Comparison of ENCODE assay signal across 8 cellular contexts in genomic region chr18:2905802-2906521, GRCh38. TPM values are rescaled to one million over a fixed set of nuclear protein-coding genes. Genes with fewer than 3 reads are reported as not detected.
DNase-seq lines count a peak whose midpoint lies in the region; ATAC-seq, FAIRE-seq and TF ChIP-seq lines count a peak whose summit lies in the region.

No MANE protein-coding gene starts in this region.

- no peaks in the 10 kb centered on the region for H3K9me2 ChIP-seq in GM23338 (ENCODE audit: insufficient read depth)

- H3K79me2 ChIP-seq in GM23338 (replicated peaks; ENCODE audit: insufficient read depth): no peaks in the 10 kb centered on the region

- DNase-seq in GM10266 (ENCODE audit: extremely low spot score) (peak; percentile 79), GM23338 (ENCODE audit: low spot score) (peak; percentile 69), NCI-H2029 treated with DMSO at 0.1 percent for 48 hours (lab: John Stamatoyannopoulos, UW) (peak; percentile 2), frontal cortex (ENCODE audit: low spot score in 2 of 2) (peak; percentile 55 to 77), osteocyte (ENCODE audit: extremely low spot score, unreplicated experiment) (no peak), DMS79 treated with DMSO at 0.1 percent for 48 hours (lab: John Stamatoyannopoulos, UW) (no peak), NCI-H128 (lab: John Stamatoyannopoulos, UW; ENCODE audit: unreplicated experiment) (no peak)
- DNase-seq in activated T-cell treated with anti-CD3 and anti-CD28 coated beads, Interleukin-2, amount 50 U/mL, for 1 hour: peak; percentile 58

- H3K27ac Mint-ChIP-seq in GM23338 (peak overlapping the region; percentile 77), osteocyte (ENCODE audit: unreplicated experiment) (no peak overlapping the region)

- peak overlapping the region; percentile 91 for H3K4me2 ChIP-seq in GM23338

- peaks cover 7% of the 10 kb centered on the region; the same call in 1 of the 2 replicates for H3K4me1 ChIP-seq in GM23338 (ENCODE audit: insufficient read depth)

- no peaks in the 10 kb centered on the region for H4K20me1 ChIP-seq in GM23338 (replicated peaks; ENCODE audit: insufficient read depth)

- H3K36me3 Mint-ChIP-seq in GM23338 (ENCODE audit: low read depth): peaks cover 24% of the 10 kb centered on the region
- H3K36me3 Mint-ChIP-seq in osteocyte (ENCODE audit: unreplicated experiment): peaks cover 4% of the 10 kb centered on the region

- H3K27me3 Mint-ChIP-seq in GM23338 (ENCODE audit: insufficient read depth, low read depth, poor library complexity) (peaks cover 16% of the 10 kb centered on the region), osteocyte (ENCODE audit: unreplicated experiment) (no peaks in the 10 kb centered on the region)

- H2AFZ ChIP-seq in GM23338: peak overlapping the region; percentile 86

- peak overlapping the region; percentile 79 for H3K4me3 ChIP-seq in GM23338

- FAIRE-seq in frontal cortex (lab: Jason Lieb, UNC): no peak

- H3K27me3 ChIP-seq in GM23338 (ENCODE audit: insufficient read depth): peaks cover 22% of the 10 kb centered on the region

- no peak overlapping the region for H3K27ac ChIP-seq in GM23338 (ENCODE audit: low read depth)

- H3F3A ChIP-seq in GM23338 (replicated peaks; ENCODE audit: low read depth): no peaks in the 10 kb centered on the region

- TF ChIP-seq CTCF in GM10266 (IDR thresholded peaks at IDR 0.05; ENCODE audit: control insufficient read depth, insufficient read depth, low read depth, missing control alignments) (no peak), GM23338 (conservative IDR thresholded peaks at IDR 0.05; ENCODE audit: low read depth in 2 of 2) (no peak), osteocyte (IDR thresholded peaks at IDR 0.05) (no peak)

- ATAC-seq in GM23338: peak; percentile 69

- H3K9me3 Mint-ChIP-seq in GM23338: peaks cover 2% of the 10 kb centered on the region; the same call in 1 of the 3 replicates
- H3K9me3 Mint-ChIP-seq in osteocyte (ENCODE audit: unreplicated experiment): no peaks in the 10 kb centered on the region

- peaks cover under 1% of the 10 kb centered on the region; the same call in 2 of the 3 replicates for H3K4me1 Mint-ChIP-seq in GM23338
- peaks cover 5% of the 10 kb centered on the region for H3K4me1 Mint-ChIP-seq in osteocyte (ENCODE audit: unreplicated experiment)

- H3K4me3 Mint-ChIP-seq in GM23338 (peak overlapping the region; percentile 78), osteocyte (ENCODE audit: unreplicated experiment) (peak overlapping the region; percentile 63)

- H3K36me3 ChIP-seq in GM23338 (ENCODE audit: insufficient read depth): no peaks in the 10 kb centered on the region

TF ChIP-seq in GM23338, 12 proteins besides CTCF, POLR2A, EP300 and RAD21:
- peak; percentile 70 for TF ChIP-seq POLR2AphosphoS5 (IDR thresholded peaks at IDR 0.05; ENCODE audit: low read depth)
- TF ChIP-seq, protein P1, sequence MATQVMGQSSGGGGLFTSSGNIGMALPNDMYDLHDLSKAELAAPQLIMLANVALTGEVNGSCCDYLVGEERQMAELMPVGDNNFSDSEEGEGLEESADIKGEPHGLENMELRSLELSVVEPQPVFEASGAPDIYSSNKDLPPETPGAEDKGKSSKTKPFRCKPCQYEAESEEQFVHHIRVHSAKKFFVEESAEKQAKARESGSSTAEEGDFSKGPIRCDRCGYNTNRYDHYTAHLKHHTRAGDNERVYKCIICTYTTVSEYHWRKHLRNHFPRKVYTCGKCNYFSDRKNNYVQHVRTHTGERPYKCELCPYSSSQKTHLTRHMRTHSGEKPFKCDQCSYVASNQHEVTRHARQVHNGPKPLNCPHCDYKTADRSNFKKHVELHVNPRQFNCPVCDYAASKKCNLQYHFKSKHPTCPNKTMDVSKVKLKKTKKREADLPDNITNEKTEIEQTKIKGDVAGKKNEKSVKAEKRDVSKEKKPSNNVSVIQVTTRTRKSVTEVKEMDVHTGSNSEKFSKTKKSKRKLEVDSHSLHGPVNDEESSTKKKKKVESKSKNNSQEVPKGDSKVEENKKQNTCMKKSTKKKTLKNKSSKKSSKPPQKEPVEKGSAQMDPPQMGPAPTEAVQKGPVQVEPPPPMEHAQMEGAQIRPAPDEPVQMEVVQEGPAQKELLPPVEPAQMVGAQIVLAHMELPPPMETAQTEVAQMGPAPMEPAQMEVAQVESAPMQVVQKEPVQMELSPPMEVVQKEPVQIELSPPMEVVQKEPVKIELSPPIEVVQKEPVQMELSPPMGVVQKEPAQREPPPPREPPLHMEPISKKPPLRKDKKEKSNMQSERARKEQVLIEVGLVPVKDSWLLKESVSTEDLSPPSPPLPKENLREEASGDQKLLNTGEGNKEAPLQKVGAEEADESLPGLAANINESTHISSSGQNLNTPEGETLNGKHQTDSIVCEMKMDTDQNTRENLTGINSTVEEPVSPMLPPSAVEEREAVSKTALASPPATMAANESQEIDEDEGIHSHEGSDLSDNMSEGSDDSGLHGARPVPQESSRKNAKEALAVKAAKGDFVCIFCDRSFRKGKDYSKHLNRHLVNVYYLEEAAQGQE (IDR thresholded peaks at IDR 0.05; ENCODE audit: unreplicated experiment): no peak

RNA-seq across cellular contexts. Expression of gene EMILIN2, which starts 59.2 kb away (rescaled TPM):
- 7.1 and 11.6 TPM in 2 replicates for total RNA-seq in GM23338 (2014; rRNA removed; shearing (Covaris generic))
- polyA plus RNA-seq in GM23338 (2016; fragmentation: Nextera tagmentation; extraction: Ambion mirVana): 3.0 and 3.7 TPM in 2 replicates
- total RNA-seq in frontal cortex (1.6 TPM), osteocyte (2.2 and 2.8 TPM in 2 replicates)

Comparison
In these comparisons a context has a peak if more than half of its experiments do, and no peak if none do; other contexts are left out.
1. DNase-seq: peak in GM10266 (single experiment), GM23338 (single experiment), NCI-H2029 treated with DMSO at 0.1 percent for 48 hours (single experiment), activated T-cell treated with anti-CD3 and anti-CD28 coated beads, Interleukin-2, amount 50 U/mL, for 1 hour (single experiment) and frontal cortex (2 of 2); none in osteocyte (single experiment), DMS79 treated with DMSO at 0.1 percent for 48 hours (single experiment) and NCI-H128 (single experiment).